ENCODE assay signal across 18 cellular contexts in the genomic region with DNA sequence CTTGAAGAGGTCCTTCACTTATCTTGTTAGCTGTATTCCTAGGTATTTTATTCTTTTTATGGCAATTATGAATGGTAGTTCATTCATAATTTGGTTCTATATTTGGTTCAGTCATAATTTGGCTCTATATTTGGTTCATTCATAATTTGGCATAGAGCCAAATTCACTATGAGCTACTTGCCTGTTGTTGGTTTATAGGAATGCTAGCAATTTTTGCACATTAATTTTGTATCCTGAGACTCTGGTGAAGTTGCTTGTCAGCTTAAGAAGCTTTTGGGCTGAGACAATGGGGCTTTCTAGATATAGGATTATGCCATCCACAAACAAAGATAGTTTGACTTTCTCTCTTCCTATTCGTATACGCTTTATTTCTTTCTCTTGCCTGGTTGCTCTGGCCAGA.
DNase-seq lines count a peak whose midpoint lies in the region; FAIRE-seq and TF ChIP-seq lines count a peak whose summit lies in the region.
"Had no signal": no experiment of that assay in that cellular context is flagged by ENCODE, and none has a peak within 500 bp of the region (broad histone marks: within the 10 kb centered on the region; RNA-seq: fewer than 3 reads in every experiment).

No MANE protein-coding gene starts in this region.

- no peak overlapping the region for H2AK5ac ChIP-seq in neuronal stem cell (ENCODE audit: low read depth, low read length)

- TF ChIP-seq CTCF in AG10803 (conservative IDR thresholded peaks at IDR 0.05; ENCODE audit: low read length) (no peak), fibroblast of mammary gland (conservative IDR thresholded peaks at IDR 0.05; ENCODE audit: control insufficient read depth, insufficient read depth, low read depth, low read length) (no peak), D721Med (IDR thresholded peaks at IDR 0.05; ENCODE audit: insufficient read depth, missing control alignments) (no peak)

- no peak overlapping the region for H3K9ac ChIP-seq in neuronal stem cell (ENCODE audit: low read depth, low read length, poor library complexity)
- H3K9ac ChIP-seq: KMS-11 had no signal

- WGBS in neuronal stem cell (ENCODE audit: extremely low coverage in 2 of 2, insufficient read length in 2 of 2, insufficient replicate concordance in 1 of 2), 2 donors, result no CpG with 5 or more reads among the region's 2 CpGs

- no peak overlapping the region for H3K18ac ChIP-seq in neuronal stem cell (ENCODE audit: low read length)

- no peak overlapping the region for H3K4ac ChIP-seq in neuronal stem cell (ENCODE audit: low read length)

- H3K36me3 ChIP-seq in MG63, result no peaks in the 10 kb centered on the region
- no peaks in the 10 kb centered on the region for H3K36me3 ChIP-seq in neuronal stem cell (replicated peaks in 1 of 2; ENCODE audit: control insufficient read depth in 2 of 2, insufficient read depth in 2 of 2, low read length in 2 of 2)
- H3K36me3 ChIP-seq: Peyer's patch had no signal

- FAIRE-seq in D721Med (lab: Jason Lieb, UNC), result no peak

- in situ Hi-C loops in G401 (cut with HindIII; ENCODE audit: low sequenced_read_pairs), result no loop called here

- no peaks in the 10 kb centered on the region for H3K79me1 ChIP-seq in neuronal stem cell (ENCODE audit: low read depth, low read length)

- H2BK15ac ChIP-seq in neuronal stem cell (ENCODE audit: low read length), result no peak overlapping the region

- H3K23ac ChIP-seq in neuronal stem cell (ENCODE audit: low read depth, low read length, poor library complexity), result no peak overlapping the region

- no peak overlapping the region for H2BK12ac ChIP-seq in neuronal stem cell (ENCODE audit: low read length)

- H3K14ac ChIP-seq in neuronal stem cell (ENCODE audit: low read length), result no peak overlapping the region

- H2AFZ ChIP-seq in neuronal stem cell (ENCODE audit: low read length), result no peak overlapping the region

- no peak overlapping the region for H4K8ac ChIP-seq in neuronal stem cell (ENCODE audit: low read depth, low read length)

- H3K4me1 ChIP-seq in neuronal stem cell (ENCODE audit: control insufficient read depth in 2 of 2, insufficient read depth in 1 of 2, low read depth in 1 of 2, low read length in 2 of 2), result peaks cover 0 to 4% of the 10 kb centered on the region in 2 donors
- H3K4me1 ChIP-seq: Peyer's patch had no signal

- no peaks in the 10 kb centered on the region for H3K9me3 ChIP-seq in MG63
- H3K9me3 ChIP-seq in neuronal stem cell (replicated peaks in 1 of 2; ENCODE audit: control insufficient read depth in 2 of 2, insufficient read depth in 1 of 2, low read depth in 1 of 2, low read length in 2 of 2), result no peaks in the 10 kb centered on the region
- H3K9me3 ChIP-seq: Peyer's patch had no signal

- H3K4me3 ChIP-seq in AG10803 (ENCODE audit: low read length) (no peak overlapping the region), fibroblast of mammary gland (ENCODE audit: control insufficient read depth, low read depth, low read length) (no peak overlapping the region), MG63 (no peak overlapping the region), neuronal stem cell (ENCODE audit: low read length in 2 of 2) (no peak overlapping the region)
- H3K4me3 ChIP-seq: Peyer's patch had no signal

- no peak overlapping the region for H2BK120ac ChIP-seq in neuronal stem cell (ENCODE audit: low read depth, low read length)

- H3K27me3 ChIP-seq in MG63, result no peaks in the 10 kb centered on the region
- H3K27me3 ChIP-seq in neuronal stem cell (ENCODE audit: control insufficient read depth in 3 of 3, insufficient read depth in 3 of 3, low read depth in 1 of 3, low read length in 3 of 3), result no peaks in the 10 kb centered on the region
- H3K27me3 ChIP-seq: Peyer's patch had no signal

- no peak overlapping the region for H3K27ac ChIP-seq in neuronal stem cell (replicated peaks; ENCODE audit: low read length)
- H3K27ac ChIP-seq: HL-60, KMS-11, Peyer's patch had no signal

- DNase-seq in AG10803 (ENCODE audit: low read depth) (peak; percentile 9), G401 (ENCODE audit: low spot score) (peak; percentile 40), amniotic epithelial cell (ENCODE audit: low read depth) (peak; percentile 16), fibroblast of mammary gland (ENCODE audit: low read depth) (peak; percentile 21), MG63 (no peak), RPMI8226 (no peak), D721Med (ENCODE audit: insufficient read length, low spot score) (no peak), neuronal stem cell (ENCODE audit: low spot score) (no peak)
- DNase-seq: CD4-positive, CD25-positive, alpha-beta regulatory T cell; DMS79 treated with DMSO at 0.1 percent for 48 hours; MM.1S; NCI-H1105; NCI-H187; NCI-H82; Peyer's patch; SHP77 had no signal

- no peak overlapping the region for H4K91ac ChIP-seq in neuronal stem cell (ENCODE audit: low read depth, low read length, poor library complexity)

- no peak overlapping the region for H3K4me2 ChIP-seq in neuronal stem cell (ENCODE audit: insufficient read depth, low read length, poor library complexity, severe bottlenecking)
- H3K4me2 ChIP-seq: KMS-11 had no signal

- H2BK5ac ChIP-seq in neuronal stem cell (ENCODE audit: low read length), result no peak overlapping the region

Comparison
In these comparisons a context has a peak if more than half of its experiments do, and no peak if none do; other contexts are left out.
1. DNase-seq: peak in AG10803 (single experiment), G401 (single experiment), amniotic epithelial cell (single experiment) and fibroblast of mammary gland (single experiment); none in MG63 (single experiment), RPMI8226 (single experiment), D721Med (single experiment) and neuronal stem cell (single experiment).